8 cellular contexts compared by ENCODE assay signal in the genomic region with DNA sequence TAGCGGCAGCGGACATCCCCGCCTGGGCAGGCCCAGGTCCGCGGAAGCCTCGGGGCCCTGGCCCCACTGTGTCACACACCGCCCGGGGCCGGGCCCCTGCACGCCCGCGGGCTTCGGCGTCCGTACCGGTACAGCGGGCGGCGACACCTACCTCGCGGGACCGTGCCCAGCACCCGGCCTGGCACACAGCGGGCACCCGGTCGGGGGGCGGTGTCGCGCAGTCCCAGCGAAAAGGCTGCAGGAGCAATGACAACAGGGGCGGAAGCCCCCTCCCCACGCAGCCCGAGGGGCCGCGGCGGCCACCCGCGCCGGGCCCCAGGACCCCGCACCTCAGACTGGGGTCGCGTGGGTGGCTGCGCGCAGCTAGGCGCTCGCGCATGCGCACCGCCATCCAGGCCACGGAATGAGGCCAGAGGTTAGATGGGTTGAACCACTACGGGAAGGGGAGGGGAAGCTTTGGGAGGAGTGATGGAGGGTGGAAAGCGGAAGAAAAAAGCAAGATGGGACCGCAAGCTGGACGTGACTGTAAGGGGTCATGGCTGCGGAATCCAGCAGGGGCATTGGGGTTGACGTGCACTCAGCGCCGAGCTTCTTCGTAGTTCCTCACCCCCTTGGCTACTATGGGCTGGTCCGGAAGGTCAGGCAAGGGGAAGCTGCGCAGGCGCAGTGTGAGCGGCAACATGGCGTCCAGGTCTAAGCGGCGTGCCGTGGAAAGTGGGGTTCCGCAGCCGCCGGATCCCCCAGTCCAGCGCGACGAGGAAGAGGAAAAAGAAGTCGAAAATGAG. TPM values are rescaled to one million over a fixed set of nuclear protein-coding genes. Genes with fewer than 3 reads are reported as not detected.
DNase-seq lines count a peak whose midpoint lies in the region; ATAC-seq and TF ChIP-seq lines count a peak whose summit lies in the region.

A gene (plus strand): TSS at position 669 of the 785 bp plus-strand sequence. CDS start 12 bp downstream, at position 681.
A gene (minus strand): TSS at position 381 of the 785 bp plus-strand sequence. CDS start 6,759 bp downstream, outside the sequence.

- H3K27ac ChIP-seq in prostate gland = peak within 1 kb of the TSS; percentile 77 to 79

- no peaks in the 10 kb centered on the region for H3K36me3 ChIP-seq in prostate gland

- intact Hi-C loops in T-helper 1 cell treated with Interleukin-12 subunit alpha and Interleukin-12 subunit beta and Interleukin-4 antibody, amounts not matched to agents 30 ng/mL and 1 ng/mL, for 36 hours (cut with micrococcal nuclease) = loop anchor here (1.0 to 5.0 kb wide), 6 partner anchors 73 to 1405 kb away; a partner anchor contains a TSS
- intact Hi-C loops in left ventricle myocardium superior (cut with micrococcal nuclease) = loop anchor here (10.0 kb wide), 1 partner anchor 98 kb away; no protein-coding TSS in a partner anchor
- intact Hi-C loops in prostate gland (cut with DNase I) = loop anchor here (10.0 kb wide), 1 partner anchor 658 kb away; a partner anchor contains a TSS

- ATAC-seq in HG02885 (IDR thresholded peaks at IDR 0.05; ENCODE audit: poor library complexity, unreplicated experiment) (peak; percentile 76), left ventricle myocardium superior (peak; percentile 94)

- H3K27me3 ChIP-seq in prostate gland (replicated peaks; ENCODE audit: insufficient read depth) = no peaks in the 10 kb centered on the region

- WGBS in prostate gland = under 1% methylated on average over 71 of the region's 74 CpGs

- peaks cover 9% of the 10 kb centered on the region for H3K4me1 ChIP-seq in prostate gland (replicated peaks)

- H3K9me3 ChIP-seq in prostate gland = no peaks in the 10 kb centered on the region

- TF ChIP-seq POLR2A in GM15510 (IDR thresholded peaks at IDR 0.05; ENCODE audit: borderline replicate concordance, extremely low read depth, insufficient read length) (peak; percentile 79), prostate gland (IDR thresholded peaks at IDR 0.05) (peak; percentile 45)

- H3K4me3 ChIP-seq in prostate gland = peak within 1 kb of the TSS; percentile 83 to 86

- peak in 1 of 4 experiments; percentile 30 for TF ChIP-seq CTCF in prostate gland (IDR thresholded peaks at IDR 0.05)

- peak; percentile 24 for DNase-seq in NCI-H1694 (lab: John Stamatoyannopoulos, UW)
- peak; percentile 81 for DNase-seq in amniotic epithelial cell (ENCODE audit: low read depth)
- peak; percentile 96 for DNase-seq in left ventricle myocardium superior
- peak; percentile 81 for DNase-seq in prostate gland (ENCODE audit: low spot score)
- DNase-seq in ureter (ENCODE audit: low spot score) = peak; percentile 89

RNA-seq across cellular contexts. Expression of the first gene that starts in this region (rescaled TPM):
- total RNA-seq in T-helper 1 cell treated with Interleukin-12 subunit alpha and Interleukin-12 subunit beta and Interleukin-4 antibody, amounts not matched to agents 30 ng/mL and 1 ng/mL, for 36 hours = 66.4 and 72.8 TPM in 2 replicates
- total RNA-seq in left ventricle myocardium superior (43.4 TPM), prostate gland (10 to 100 TPM; 38.9 to 43.4 TPM), ureter (58.7 TPM)

RNA-seq across cellular contexts. Expression of the second gene that starts in this region (rescaled TPM):
- total RNA-seq in T-helper 1 cell treated with Interleukin-12 subunit alpha and Interleukin-12 subunit beta and Interleukin-4 antibody, amounts not matched to agents 30 ng/mL and 1 ng/mL, for 36 hours = 50.7 and 55.1 TPM in 2 replicates
- total RNA-seq in left ventricle myocardium superior = 75.2 TPM
- 10 to 100 TPM; 45.0 to 49.0 TPM for total RNA-seq in prostate gland
- total RNA-seq in ureter = 49.4 TPM

Comparison
In these comparisons a context has a peak if more than half of its experiments do, and no peak if none do; other contexts are left out.
1. Peak in every context shown above with its lines: DNase-seq, ATAC-seq, H3K4me3 ChIP-seq and H3K27ac ChIP-seq.
2. DNase-seq: peak in every context shown above with its lines; median percentile 96 in left ventricle myocardium superior; 89 in ureter; 81 in amniotic epithelial cell; 81 in prostate gland; 24 in NCI-H1694.